Comparison of ENCODE assay signal across 26 cellular contexts in genomic region chr2:29388071-29388470, GRCh38.
"Had no signal": no experiment of that assay in that cellular context is flagged by ENCODE, and none has a peak within 500 bp of the region (broad histone marks: within the 10 kb centered on the region; RNA-seq: fewer than 3 reads in every experiment).

No MANE protein-coding gene starts in this region.

- H3K27me3 ChIP-seq: ascending aorta, esophagus muscularis mucosa, gastroesophageal sphincter had no signal

- H3K4me1 ChIP-seq: ascending aorta, esophagus muscularis mucosa, foreskin keratinocyte, gastroesophageal sphincter had no signal

- ATAC-seq: activated naive CD4-positive, alpha-beta T cell treated with anti-CD3 and anti-CD28 coated beads, Interleukin-2, amount 50 U/mL, for 72 hours; activated T-cell treated with anti-CD3 and anti-CD28 coated beads, Interleukin-2, amount 50 U/mL, for 72 hours; effector memory CD8-positive, alpha-beta T cell; foreskin keratinocyte; gastroesophageal sphincter; WTC11 had no signal

- H3K36me3 ChIP-seq: ascending aorta, esophagus muscularis mucosa, gastroesophageal sphincter had no signal

- H3K4me3 ChIP-seq: ascending aorta, esophagus muscularis mucosa, gastroesophageal sphincter had no signal

- H3K9me3 ChIP-seq: ascending aorta, esophagus muscularis mucosa, gastroesophageal sphincter had no signal

- H3K27ac ChIP-seq: ascending aorta, esophagus muscularis mucosa, foreskin keratinocyte, gastroesophageal sphincter, VCaP had no signal

- DNase-seq: activated CD4-positive, alpha-beta memory T cell treated with anti-CD3 and anti-CD28 coated beads, Interleukin-2, amount 10 ng/mL, durations not matched to agents 7 days and 5 days; activated CD4-positive, alpha-beta T cell treated with anti-CD3 and anti-CD28 coated beads for 1 hour; activated CD4-positive, alpha-beta T cell treated with anti-CD3 and anti-CD28 coated beads for 4 hours; activated CD4-positive, alpha-beta T cell treated with anti-CD3 and anti-CD28 coated beads, Interleukin-2, amount 10 ng/mL, durations not matched to agents 7 days and 5 days; activated CD4-positive, alpha-beta T cell treated with anti-CD3 and anti-CD28 coated beads, Interleukin-2, amount 50 U/mL, for 4 hours; activated CD8-positive, alpha-beta memory T cell treated with anti-CD3 and anti-CD28 coated beads, Interleukin-2, amount 50 U/mL, for 48 hours; activated gamma-delta T cell; activated naive CD4-positive, alpha-beta T cell; activated naive CD4-positive, alpha-beta T cell treated with anti-CD3 and anti-CD28 coated beads, Interleukin-2, amount 10 ng/mL, durations not matched to agents 7 days and 5 days; activated naive CD8-positive, alpha-beta T cell treated with anti-CD3 and anti-CD28 coated beads, Interleukin-2, amount 10 ng/mL, durations not matched to agents 7 days and 5 days; activated T-cell treated with anti-CD3 and anti-CD28 coated beads for 4 hours; activated T-cell treated with anti-CD3 and anti-CD28 coated beads, Interleukin-2, amount 50 U/mL, for 24 hours; activated T-cell treated with anti-CD3 and anti-CD28 coated beads, Interleukin-2, amount 50 U/mL, for 72 hours; cortex of kidney; dermis blood vessel endothelial cell; effector CD4-positive, alpha-beta T cell; effector memory CD8-positive, alpha-beta T cell; erythroblast; foreskin keratinocyte; T-helper 2 cell had no signal
